8 cellular contexts compared by ENCODE assay signal in genomic region chr22:18970180-18970947, GRCh38. TPM values are rescaled to one million over a fixed set of nuclear protein-coding genes. Genes with fewer than 3 reads are reported as not detected.
DNase-seq lines count a peak whose midpoint lies in the region; ATAC-seq and TF ChIP-seq lines count a peak whose summit lies in the region.

No MANE protein-coding gene starts in this region.

- peak overlapping the region; percentile 30 for H3K4me3 ChIP-seq in colonic mucosa
- peak overlapping the region; percentile 40 for H3K4me3 ChIP-seq in lung

- H3K27ac ChIP-seq in colonic mucosa (no peak overlapping the region), lung (ENCODE audit: low read depth in 1 of 2, low read length in 1 of 2) (no peak overlapping the region)

- no peaks in the 10 kb centered on the region for H3K4me1 ChIP-seq in colonic mucosa
- H3K4me1 ChIP-seq in lung (ENCODE audit: control insufficient read depth in 2 of 2, insufficient read depth in 2 of 2, low read length in 2 of 2), result peaks cover 0 to 1% of the 10 kb centered on the region in 2 donors

- H3K9ac ChIP-seq in colonic mucosa (ENCODE audit: low read depth in 2 of 2, low read length in 2 of 2), result no peak overlapping the region

- TF ChIP-seq CTCF in colonic mucosa (IDR thresholded peaks at IDR 0.05) (no peak), lung (IDR thresholded peaks at IDR 0.05; ENCODE audit: control extremely low read depth, extremely low read depth) (no peak)

- DNase-seq in EL (peak; percentile 21), NCI-H1092 treated with DMSO at 0.1 percent for 48 hours (lab: John Stamatoyannopoulos, UW) (peak; percentile 7), colonic mucosa (no peak), lung (ENCODE audit: low spot score) (no peak), Kasumi-1 (lab: John Stamatoyannopoulos, UW) (no peak), NCI-H446 treated with DMSO at 0.1 percent for 48 hours (lab: John Stamatoyannopoulos, UW) (no peak)

- H3K27me3 ChIP-seq in colonic mucosa, result peaks cover 21% of the 10 kb centered on the region
- no peaks in the 10 kb centered on the region for H3K27me3 ChIP-seq in lung (ENCODE audit: control insufficient read depth, insufficient read depth)

- no peaks in the 10 kb centered on the region for H3K9me3 ChIP-seq in colonic mucosa
- no peaks in the 10 kb centered on the region for H3K9me3 ChIP-seq in lung (ENCODE audit: control insufficient read depth in 2 of 2, insufficient read depth in 1 of 2, low read length in 1 of 2)

- H3K36me3 ChIP-seq in colonic mucosa, result no peaks in the 10 kb centered on the region
- H3K36me3 ChIP-seq in lung (ENCODE audit: control insufficient read depth in 2 of 2, insufficient read depth in 2 of 2, low read length in 2 of 2), result no peaks in the 10 kb centered on the region

- intact Hi-C loops in colonic mucosa (cut with DNase I), result no loop called here

- ATAC-seq in lung (ENCODE audit: insufficient read depth, low FRiP score) (peak; percentile 39), HG02870 (IDR thresholded peaks at IDR 0.05; ENCODE audit: unreplicated experiment) (no peak), HG02885 (IDR thresholded peaks at IDR 0.05; ENCODE audit: poor library complexity, unreplicated experiment) (no peak)

- WGBS in lung, 2 donors, result 1% methylated on average over 54 to 93 of the region's 93 CpGs

RNA-seq across cellular contexts. Expression of gene PRODH, which starts 34.3 kb away (rescaled TPM):
- total RNA-seq in colonic mucosa (10 to 100 TPM; 11.1 to 11.6 TPM), lung (10 to 100 TPM; 28.7 to 65.7 TPM)
- 10 to 100 TPM in 1 of 2 donors, 1 to 10 TPM in 1; 6.6 to 35.8 TPM for polyA plus RNA-seq in lung

Comparison
In these comparisons a context has a peak if more than half of its experiments do, and no peak if none do; other contexts are left out.
1. DNase-seq: peak in EL (single experiment) and NCI-H1092 treated with DMSO at 0.1 percent for 48 hours (single experiment); none in colonic mucosa (single experiment), lung (single experiment), Kasumi-1 (0 of 2) and NCI-H446 treated with DMSO at 0.1 percent for 48 hours (single experiment).